Comparison of ENCODE assay signal across 1 cellular context in genomic region chr22:42648368-42649260, GRCh38.
TF ChIP-seq lines count a peak whose summit lies in the region.

No MANE protein-coding gene starts in this region.

TF ChIP-seq in HepG2, 621 proteins besides CTCF, POLR2A, EP300 and RAD21 (continued from another document and continues in another):
- 0 out of 2 replicates have a peak, but pooled peaks have one; percentile 42 for TF ChIP-seq RERE (CRISPR knock-in tag; IDR thresholded peaks at IDR 0.05; ENCODE audit: low read depth)
- 0 out of 2 replicates have a peak, but pooled peaks have one; percentile 8 for TF ChIP-seq ZNF367 (CRISPR knock-in tag; IDR thresholded peaks at IDR 0.05; ENCODE audit: borderline replicate concordance)
- 0 out of 2 replicates have a peak, but pooled peaks have one; percentile 34 for TF ChIP-seq ZNF329 (CRISPR knock-in tag; IDR thresholded peaks at IDR 0.05; ENCODE audit: low read depth)
- TF ChIP-seq ETV5 (CRISPR knock-in tag; IDR thresholded peaks at IDR 0.05; ENCODE audit: borderline replicate concordance), result peak; percentile 97
- TF ChIP-seq HOXD1 (CRISPR knock-in tag; IDR thresholded peaks at IDR 0.05), result peak; percentile 53; the same call in 1 of the 2 replicates
- TF ChIP-seq FOXK2 (IDR thresholded peaks at IDR 0.05), result no peak
- TF ChIP-seq ZNF766 (CRISPR knock-in tag; IDR thresholded peaks at IDR 0.05; ENCODE audit: borderline replicate concordance), result peak; percentile 57; the same call in 1 of the 2 replicates
- peak; percentile 64; the same call in 1 of the 2 replicates for TF ChIP-seq POGZ (CRISPR knock-in tag; IDR thresholded peaks at IDR 0.05)
- no peak for TF ChIP-seq ZNF720 (CRISPR knock-in tag; IDR thresholded peaks at IDR 0.05)
- TF ChIP-seq SNAPC5 (CRISPR knock-in tag; IDR thresholded peaks at IDR 0.05; ENCODE audit: borderline replicate concordance), result peak; percentile 70; the same call in 1 of the 2 replicates
- TF ChIP-seq FOSL2 (CRISPR knock-in tag; IDR thresholded peaks at IDR 0.05), result peak; percentile 50; the same call in 1 of the 2 replicates
- TF ChIP-seq MEIS1 (CRISPR knock-in tag; IDR thresholded peaks at IDR 0.05; ENCODE audit: borderline replicate concordance), result peak; percentile 77
- TF ChIP-seq THAP7 (CRISPR knock-in tag; IDR thresholded peaks at IDR 0.05), result peak; percentile 71; the same call in 1 of the 2 replicates
- TF ChIP-seq ZFP36L1 (CRISPR knock-in tag; IDR thresholded peaks at IDR 0.05), result 0 out of 2 replicates have a peak, but pooled peaks have one; percentile 53
- peak; percentile 66; the same call in 1 of the 2 replicates for TF ChIP-seq ZBTB20 (CRISPR knock-in tag; IDR thresholded peaks at IDR 0.05; ENCODE audit: borderline replicate concordance, low read depth)
- TF ChIP-seq SMAD1 (CRISPR knock-in tag; IDR thresholded peaks at IDR 0.05; ENCODE audit: borderline replicate concordance, low read depth), result peak; percentile 45; the same call in 1 of the 2 replicates
- peak; percentile 77 for TF ChIP-seq ELF3 (CRISPR knock-in tag; IDR thresholded peaks at IDR 0.05)
- peak; percentile 96 for TF ChIP-seq KDM1A (CRISPR knock-in tag; IDR thresholded peaks at IDR 0.05)
- TF ChIP-seq ZFP1 (CRISPR knock-in tag; IDR thresholded peaks at IDR 0.05), result 0 out of 2 replicates have a peak, but pooled peaks have one; percentile 35
- TF ChIP-seq ZNF280B (CRISPR knock-in tag; IDR thresholded peaks at IDR 0.05; ENCODE audit: borderline replicate concordance), result no peak; the same call in 1 of the 2 replicates
- peak; percentile 65; the same call in 1 of the 2 replicates for TF ChIP-seq ELF1 (CRISPR knock-in tag; IDR thresholded peaks at IDR 0.05)
- peak; percentile 77 for TF ChIP-seq RXRB (CRISPR knock-in tag; IDR thresholded peaks at IDR 0.05; ENCODE audit: borderline replicate concordance)
- TF ChIP-seq ZNF430 (CRISPR knock-in tag; IDR thresholded peaks at IDR 0.05), result 0 out of 2 replicates have a peak, but pooled peaks have one; percentile 46
- TF ChIP-seq HMGXB3 (CRISPR knock-in tag; IDR thresholded peaks at IDR 0.05; ENCODE audit: borderline replicate concordance), result peak; percentile 74
- 0 out of 2 replicates have a peak, but pooled peaks have one; percentile 14 for TF ChIP-seq FOXK1 (CRISPR knock-in tag; IDR thresholded peaks at IDR 0.05; ENCODE audit: borderline replicate concordance, low read depth)
- peak; percentile 64; the same call in 1 of the 2 replicates for TF ChIP-seq ZNF614 (CRISPR knock-in tag; IDR thresholded peaks at IDR 0.05; ENCODE audit: borderline replicate concordance)
- TF ChIP-seq PCBP1 (IDR thresholded peaks at IDR 0.05; ENCODE audit: borderline replicate concordance, low read depth, low read length), result peak; percentile 90; the same call in 1 of the 2 replicates
- no peak for TF ChIP-seq FLYWCH1 (CRISPR knock-in tag; IDR thresholded peaks at IDR 0.05)
- peak; percentile 72 for TF ChIP-seq UBTF (CRISPR knock-in tag; IDR thresholded peaks at IDR 0.05)
- TF ChIP-seq ZNF687 (CRISPR knock-in tag; IDR thresholded peaks at IDR 0.05), result peak; percentile 98
- TF ChIP-seq ZFP91 (CRISPR knock-in tag; IDR thresholded peaks at IDR 0.05; ENCODE audit: borderline replicate concordance), result peak; percentile 90
- TF ChIP-seq ZNF343 (CRISPR knock-in tag; IDR thresholded peaks at IDR 0.05), result 0 out of 2 replicates have a peak, but pooled peaks have one; percentile 5
- no peak for TF ChIP-seq MAF1 (CRISPR knock-in tag; IDR thresholded peaks at IDR 0.05; ENCODE audit: borderline replicate concordance)
- TF ChIP-seq NCOA1 (CRISPR knock-in tag; IDR thresholded peaks at IDR 0.05), result peak; percentile 76; the same call in 1 of the 2 replicates
- no peak for TF ChIP-seq MATR3 (CRISPR knock-in tag; IDR thresholded peaks at IDR 0.05)
